ENCODE assay signal across 9 cellular contexts in the genomic region with DNA sequence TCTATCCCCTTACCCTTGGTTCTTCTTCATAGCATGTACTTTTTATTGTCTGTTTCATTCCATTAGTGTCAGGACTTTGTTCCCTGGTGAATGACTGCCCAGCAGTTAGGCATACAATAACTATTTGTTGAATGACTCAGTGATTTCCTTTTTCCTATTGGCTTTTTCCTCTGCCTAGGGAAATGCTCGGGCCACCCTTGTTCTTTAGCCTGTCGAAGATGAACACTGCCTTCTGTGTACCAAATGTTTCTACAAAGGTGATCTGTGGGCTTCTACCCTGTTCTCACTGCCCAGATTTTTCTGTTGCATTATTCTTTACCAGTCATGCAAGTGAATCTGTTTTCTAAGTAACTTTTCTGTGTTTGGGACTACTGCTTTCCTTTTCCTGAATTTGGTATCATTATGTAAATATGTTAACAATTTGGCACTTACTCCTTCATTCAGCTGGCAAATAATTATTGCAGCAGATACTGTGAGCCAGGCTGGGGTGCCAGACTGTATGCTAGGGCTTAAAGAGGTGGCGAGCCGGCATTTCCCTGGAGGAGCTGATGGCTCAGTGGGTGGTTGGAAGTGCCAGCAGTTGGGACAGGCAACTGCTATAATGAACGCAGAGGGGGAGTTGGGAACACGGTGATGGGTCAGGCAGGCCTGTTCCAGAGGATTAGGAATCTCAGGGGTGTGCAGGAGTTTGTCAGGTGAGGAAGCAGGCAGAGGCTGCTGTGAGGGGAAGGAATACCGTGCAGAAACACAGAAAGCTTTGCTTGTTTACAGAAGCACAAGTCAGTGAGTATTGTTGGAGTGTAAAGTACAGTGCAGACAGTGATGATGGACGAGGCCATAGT. TPM values are rescaled to one million over a fixed set of nuclear protein-coding genes. Genes with fewer than 3 reads are reported as not detected.
DNase-seq lines count a peak whose midpoint lies in the region; ATAC-seq and TF ChIP-seq lines count a peak whose summit lies in the region.
"Had no signal": no experiment of that assay in that cellular context is flagged by ENCODE, and none has a peak within 500 bp of the region (broad histone marks: within the 10 kb centered on the region; RNA-seq: fewer than 3 reads in every experiment).

No MANE protein-coding gene starts in this region.

- TF ChIP-seq POLR2A in esophagus muscularis mucosa (IDR thresholded peaks at IDR 0.05; ENCODE audit: low read depth) = no peak

- intact Hi-C loops in esophagus muscularis mucosa (cut with DNase I) = no loop called here

- H3K27me3 ChIP-seq in CD4-positive, CD25-positive, alpha-beta regulatory T cell (ENCODE audit: control insufficient read depth, insufficient read depth, low read length) = no peaks in the 10 kb centered on the region
- H3K27me3 ChIP-seq in esophagus muscularis mucosa = no peaks in the 10 kb centered on the region

- 59% methylated on average over 8 of the region's 8 CpGs for WGBS in esophagus muscularis mucosa

- TF ChIP-seq EP300 in esophagus muscularis mucosa (IDR thresholded peaks at IDR 0.05) = no peak

- no peak overlapping the region for H3K4me3 ChIP-seq in CD4-positive, CD25-positive, alpha-beta regulatory T cell (ENCODE audit: low read depth, low read length)
- H3K4me3 ChIP-seq in esophagus muscularis mucosa = no peak overlapping the region
- H3K4me3 ChIP-seq: GM12878 had no signal

- no peak for ATAC-seq in CD4-positive, CD25-positive, alpha-beta regulatory T cell (ENCODE audit: low read depth in 2 of 2)
- ATAC-seq in naive B cell (ENCODE audit: low read depth in 2 of 2) (no peak), GM19397 (IDR thresholded peaks at IDR 0.05; ENCODE audit: unreplicated experiment) (no peak), HG03442 (IDR thresholded peaks at IDR 0.05; ENCODE audit: unreplicated experiment) (no peak), esophagus mucosa (no peak)
- ATAC-seq: GM12878 had no signal

- peaks cover 12% of the 10 kb centered on the region for H3K4me1 ChIP-seq in CD4-positive, CD25-positive, alpha-beta regulatory T cell (ENCODE audit: control insufficient read depth, insufficient read depth, low read length, poor library complexity, severe bottlenecking)
- peaks cover 15 to 53% (median 42%) of the 10 kb centered on the region in 4 donors for H3K4me1 ChIP-seq in esophagus muscularis mucosa

- H3K9me3 ChIP-seq in CD4-positive, CD25-positive, alpha-beta regulatory T cell (ENCODE audit: control insufficient read depth in 2 of 2, low read length in 2 of 2) = no peaks in the 10 kb centered on the region
- no peaks in the 10 kb centered on the region for H3K9me3 ChIP-seq in esophagus muscularis mucosa

- peak overlapping the region in 1 of 4 donors; percentile 53 for H3K4me3 Mint-ChIP-seq in CD4-positive, CD25-positive, alpha-beta regulatory T cell
- peak overlapping the region in 4 of 8 donors; percentile 6 to 57 (median 11) for H3K4me3 Mint-ChIP-seq in naive B cell

- TF ChIP-seq CTCF in esophagus muscularis mucosa (IDR thresholded peaks at IDR 0.05) = no peak

- H3K27ac Mint-ChIP-seq in CD4-positive, CD25-positive, alpha-beta regulatory T cell = peak overlapping the region; percentile 15 to 80 (median 70)
- H3K27ac Mint-ChIP-seq in naive B cell = peak overlapping the region; percentile 59 to 92 (median 84)

- peaks cover 19% of the 10 kb centered on the region for H3K36me3 Mint-ChIP-seq in CD4-positive, CD25-positive, alpha-beta regulatory T cell
- H3K36me3 Mint-ChIP-seq in naive B cell = no peaks in the 10 kb centered on the region

- no peak overlapping the region for H3K27ac ChIP-seq in CD4-positive, CD25-positive, alpha-beta regulatory T cell (ENCODE audit: insufficient read depth, low read length, poor library complexity, severe bottlenecking)
- no peak overlapping the region for H3K27ac ChIP-seq in esophagus muscularis mucosa (replicated peaks in 1 of 4)

- no peaks in the 10 kb centered on the region for H3K27me3 Mint-ChIP-seq in CD4-positive, CD25-positive, alpha-beta regulatory T cell
- H3K27me3 Mint-ChIP-seq in naive B cell = no peaks in the 10 kb centered on the region

- no peak for DNase-seq in CD4-positive, CD25-positive, alpha-beta regulatory T cell
- peak; percentile 33 for DNase-seq in NCI-H460 (ENCODE audit: extremely low read depth, low read depth)
- peak; percentile 86 for DNase-seq in esophagus muscularis mucosa (ENCODE audit: extremely low spot score)
- no peak for DNase-seq in naive B cell
- no peak for DNase-seq in NCI-H510A treated with DMSO at 0.1 percent for 48 hours (lab: John Stamatoyannopoulos, UW)

- H3K9me3 Mint-ChIP-seq in CD4-positive, CD25-positive, alpha-beta regulatory T cell = peaks cover 0 to 1% (median 0%) of the 10 kb centered on the region in 7 donors
- no peaks in the 10 kb centered on the region for H3K9me3 Mint-ChIP-seq in naive B cell

- H3K4me1 Mint-ChIP-seq in CD4-positive, CD25-positive, alpha-beta regulatory T cell = peaks cover 27 to 57% (median 45%) of the 10 kb centered on the region in 4 donors
- peaks cover 40 to 63% (median 49%) of the 10 kb centered on the region in 3 donors for H3K4me1 Mint-ChIP-seq in naive B cell

- peaks cover 8% of the 10 kb centered on the region for H3K36me3 ChIP-seq in CD4-positive, CD25-positive, alpha-beta regulatory T cell (ENCODE audit: control insufficient read depth, insufficient read depth, low read length)
- peaks cover 0 to 7% (median 4%) of the 10 kb centered on the region in 4 donors for H3K36me3 ChIP-seq in esophagus muscularis mucosa

RNA-seq across cellular contexts. Expression of gene KDM4C, which starts 30.6 kb away (rescaled TPM):
- 99.0 TPM for total RNA-seq in CD4-positive, CD25-positive, alpha-beta regulatory T cell
- 10 to 100 TPM; 27.9 to 32.8 (median 30.0) TPM for polyA plus RNA-seq in CD4-positive, CD25-positive, alpha-beta regulatory T cell
- 10.5 and 13.5 TPM in 2 replicates for total RNA-seq in NCI-H460 (2014; rRNA removed; shearing (Covaris generic))
- polyA plus RNA-seq in NCI-H460 (2014; cell fraction: nucleus; rRNA removed) = 14.1 and 18.0 TPM in 2 replicates
- 10 to 100 TPM; 25.2 to 41.1 (median 26.4) TPM for total RNA-seq in esophagus muscularis mucosa
- 10 to 100 TPM; 54.5 to 83.5 (median 68.2) TPM for polyA plus RNA-seq in naive B cell (ENCODE audit: low read depth in 6 of 6)
- total RNA-seq in esophagus mucosa = 19.2 TPM

Comparison
In these comparisons a context has a peak if more than half of its experiments do, and no peak if none do; other contexts are left out.
1. DNase-seq: peak in NCI-H460 (single experiment) and esophagus muscularis mucosa (single experiment); none in CD4-positive, CD25-positive, alpha-beta regulatory T cell (0 of 3), naive B cell (single experiment) and NCI-H510A treated with DMSO at 0.1 percent for 48 hours (single experiment).